34 cellular contexts compared by ENCODE assay signal in genomic region chr20:18030020-18030419, GRCh38. TPM values are rescaled to one million over a fixed set of nuclear protein-coding genes. Genes with fewer than 3 reads are reported as not detected.
"Had no signal": no experiment of that assay in that cellular context is flagged by ENCODE, and none has a peak within 500 bp of the region (broad histone marks: within the 10 kb centered on the region; RNA-seq: fewer than 3 reads in every experiment).

No MANE protein-coding gene starts in this region.

- H3K9me3 ChIP-seq: colonic mucosa, esophagus squamous epithelium, heart right ventricle, ovary, psoas muscle, sigmoid colon, stomach, thyroid gland, vagina had no signal

- H3K4me3 ChIP-seq: colonic mucosa, esophagus squamous epithelium, heart right ventricle, lung, ovary, psoas muscle, sigmoid colon, stomach, thyroid gland, vagina had no signal

- H3K27me3 ChIP-seq: colonic mucosa, esophagus squamous epithelium, ovary, sigmoid colon, stomach, thyroid gland, vagina had no signal

- H3K36me3 Mint-ChIP-seq: immature natural killer cell; natural killer cell; stimulated activated effector memory CD8-positive, alpha-beta T cell treated with anti-CD3 and anti-CD28 coated beads, Interleukin-12 subunit alpha, Interleukin-12 subunit beta, amount 100 ng/mL, for 72 hours had no signal

- H3K9me3 Mint-ChIP-seq: dendritic cell treated with granulocyte-macrophage colony-stimulating factor and Interleukin-4, amounts not matched to agents 40 ng/mL and 50 ng/mL, for 4 days; immature natural killer cell; memory B cell; natural killer cell; neural crest cell; stimulated activated effector memory CD8-positive, alpha-beta T cell treated with anti-CD3 and anti-CD28 coated beads, Interleukin-12 subunit alpha, Interleukin-12 subunit beta, amount 100 ng/mL, for 72 hours had no signal

- H3K4me1 ChIP-seq: esophagus squamous epithelium, heart right ventricle, psoas muscle, sigmoid colon, stomach, thyroid gland, vagina had no signal

- H3K36me3 ChIP-seq: colonic mucosa, heart right ventricle, ovary, sigmoid colon, thyroid gland, vagina had no signal

- H3K4me3 Mint-ChIP-seq: dendritic cell treated with granulocyte-macrophage colony-stimulating factor and Interleukin-4, amounts not matched to agents 40 ng/mL and 50 ng/mL, for 4 days; immature natural killer cell; memory B cell; natural killer cell; neural crest cell; stimulated activated effector memory CD8-positive, alpha-beta T cell treated with anti-CD3 and anti-CD28 coated beads, Interleukin-12 subunit alpha, Interleukin-12 subunit beta, amount 100 ng/mL, for 72 hours had no signal

- H3K4me1 Mint-ChIP-seq: immature natural killer cell; natural killer cell; stimulated activated effector memory CD8-positive, alpha-beta T cell treated with anti-CD3 and anti-CD28 coated beads, Interleukin-12 subunit alpha, Interleukin-12 subunit beta, amount 100 ng/mL, for 72 hours had no signal

- H3K27me3 Mint-ChIP-seq: dendritic cell treated with granulocyte-macrophage colony-stimulating factor and Interleukin-4, amounts not matched to agents 40 ng/mL and 50 ng/mL, for 4 days had no signal

- ATAC-seq: heart right ventricle; left colon; left ventricle myocardium superior; natural killer cell; psoas muscle; stimulated activated effector memory CD8-positive, alpha-beta T cell treated with anti-CD3 and anti-CD28 coated beads, Interleukin-12 subunit alpha, Interleukin-12 subunit beta, amount 100 ng/mL, for 72 hours had no signal

- H3K27ac ChIP-seq: colonic mucosa, esophagus squamous epithelium, heart right ventricle, ovary, psoas muscle, sigmoid colon, stomach, thyroid gland, vagina had no signal

- H3K27ac Mint-ChIP-seq: dendritic cell treated with granulocyte-macrophage colony-stimulating factor and Interleukin-4, amounts not matched to agents 40 ng/mL and 50 ng/mL, for 4 days; memory B cell; natural killer cell; stimulated activated effector memory CD8-positive, alpha-beta T cell treated with anti-CD3 and anti-CD28 coated beads, Interleukin-12 subunit alpha, Interleukin-12 subunit beta, amount 100 ng/mL, for 72 hours had no signal

- FAIRE-seq: endometrium had no signal

- DNase-seq: colonic mucosa; effector memory CD4-positive, alpha-beta T cell; erythroblast; esophagus squamous epithelium; foreskin melanocyte; glutamatergic neuron; heart right ventricle; hippocampal formation; immature natural killer cell; kidney glomerular epithelial cell; left colon; left ventricle myocardium superior; natural killer cell; nucleus accumbens; ovary; psoas muscle; right cardiac atrium; sigmoid colon; stimulated activated CD4-positive, alpha-beta T cell treated with anti-CD3 and anti-CD28 coated beads, Interleukin-2, amount 100 ng/mL, for 24 hours; stimulated activated CD4-positive, alpha-beta T cell treated with anti-CD3 and anti-CD28 coated beads, Interleukin-4, amount 100 ng/mL, for 24 hours; stimulated activated naive CD4-positive, alpha-beta T cell treated with Interleukin-2 at 50 U/mL for 16 hours; stomach; thyroid gland; trophoblast cell had no signal

RNA-seq across cellular contexts. Expression of gene OVOL2, which starts 27.7 kb away (rescaled TPM):
- total RNA-seq: heart right ventricle, left ventricle myocardium superior, mononuclear cell, natural killer cell, neural crest cell, psoas muscle, right cardiac atrium, sigmoid colon, skeletal muscle tissue, subcutaneous adipose tissue had no signal
- polyA plus RNA-seq: heart right ventricle, immature natural killer cell, ovary, psoas muscle, right cardiac atrium had no signal
